Comparison of ENCODE assay signal across 8 cellular contexts in genomic region chr14:77097689-77098469, GRCh38. TPM values are rescaled to one million over a fixed set of nuclear protein-coding genes. Genes with fewer than 3 reads are reported as not detected.
DNase-seq lines count a peak whose midpoint lies in the region; ATAC-seq, FAIRE-seq and TF ChIP-seq lines count a peak whose summit lies in the region.

Gene CIPC (plus strand): TSS chr14:77098258. CDS start chr14:77105709, 7,451 bp downstream.

- peak within 1 kb of the TSS; percentile 97 for H3K27ac Mint-ChIP-seq in type B pancreatic cell

- peak; percentile 73 for TF ChIP-seq POLR2A in GM12892 (IDR thresholded peaks at IDR 0.05; ENCODE audit: low read depth, low read length)
- TF ChIP-seq POLR2A in adrenal gland (IDR thresholded peaks at IDR 0.05), result peak; percentile 75 to 79
- peak; percentile 28 to 67 for TF ChIP-seq POLR2A in heart left ventricle (IDR thresholded peaks at IDR 0.05)

- no peaks in the 10 kb centered on the region for H3K9me3 Mint-ChIP-seq in type B pancreatic cell

- H3K27ac ChIP-seq in adrenal gland (peak within 1 kb of the TSS; percentile 84 to 97 (median 96)), heart left ventricle (peak within 1 kb of the TSS; percentile 96 to 99 (median 98))

- intact Hi-C loops in adrenal gland (cut with DNase I) (no loop called here), heart left ventricle (cut with DNase I) (loop anchor here in 3 of 10 donors (2.0 to 10.0 kb wide), 4 partner anchors 21 to 383 kb away; partner anchors contain the start of gene IRF2BPL (in 1 of the 3))

- H3K4me1 ChIP-seq in adrenal gland (replicated peaks in 1 of 2) (peaks cover 28 to 46% of the 10 kb centered on the region in 2 donors), heart left ventricle (peaks cover 3 to 64% (median 44%) of the 10 kb centered on the region in 12 donors)

- peak; percentile 98 for FAIRE-seq in GM12892 (lab: Jason Lieb, UNC)

- no peaks in the 10 kb centered on the region for H3K36me3 Mint-ChIP-seq in type B pancreatic cell

- no peaks in the 10 kb centered on the region for H3K27me3 Mint-ChIP-seq in type B pancreatic cell

- H3K4me1 Mint-ChIP-seq in type B pancreatic cell (ENCODE audit: unreplicated experiment), result peaks cover 38% of the 10 kb centered on the region

- H3K9me3 ChIP-seq in adrenal gland (replicated peaks in 1 of 3), result no peaks in the 10 kb centered on the region
- no peaks in the 10 kb centered on the region for H3K9me3 ChIP-seq in heart left ventricle

- H3K4me3 ChIP-seq in adrenal gland (peak within 1 kb of the TSS; percentile 58 to 79 (median 66)), heart left ventricle (peak within 1 kb of the TSS; percentile 64 to 92 (median 74))

- WGBS in adrenal gland, 4 donors, result 0 to 1% (median 0%) methylated on average over 34 to 84 of the region's 84 CpGs
- 0 to 1% (median 0%) methylated on average over 53 to 84 of the region's 84 CpGs for WGBS in heart left ventricle, 4 donors

- TF ChIP-seq CTCF in adrenal gland (IDR thresholded peaks at IDR 0.05), result peak in 3 of 6 experiments; percentile 35 to 42 (median 41)
- no peak for TF ChIP-seq CTCF in heart left ventricle (IDR thresholded peaks at IDR 0.05)
- TF ChIP-seq CTCF in type B pancreatic cell (conservative IDR thresholded peaks at IDR 0.05), result peak; percentile 24

- H3K36me3 ChIP-seq in adrenal gland (replicated peaks in 1 of 2), result no peaks in the 10 kb centered on the region
- no peaks in the 10 kb centered on the region for H3K36me3 ChIP-seq in heart left ventricle

- no peaks in the 10 kb centered on the region for H3K27me3 ChIP-seq in adrenal gland
- no peaks in the 10 kb centered on the region for H3K27me3 ChIP-seq in heart left ventricle

- DNase-seq in GM12892 (ENCODE audit: insufficient read length) (peak; percentile 92), NCI-H146 (lab: John Stamatoyannopoulos, UW) (peak; percentile 98), T-helper 1 cell (peak; percentile 98 to 99 (median 99)), adrenal gland (peak; percentile 99 to 100 (median 100)), heart left ventricle (peak; percentile 100), pons (ENCODE audit: low spot score) (peak; percentile 99), type B pancreatic cell (ENCODE audit: extremely low spot score, unreplicated experiment) (peak; percentile 99)

- ATAC-seq in HG02852 (IDR thresholded peaks at IDR 0.05; ENCODE audit: unreplicated experiment) (peak; percentile 83), heart left ventricle (peak; percentile 89 to 96 (median 92))

- peak within 1 kb of the TSS; percentile 90 for H3K4me3 Mint-ChIP-seq in type B pancreatic cell

RNA-seq across cellular contexts. Expression of gene CIPC, which starts in this region (rescaled TPM):
- polyA plus RNA-seq in GM12892 (2012; ENCODE audit: missing spikeins), result 11.6 TPM
- total RNA-seq in adrenal gland (10 to 100 TPM; 23.2 to 48.6 (median 28.8) TPM), heart left ventricle (10 to 100 TPM; 44.5 to 85.9 (median 66.7) TPM), type B pancreatic cell (ENCODE audit: low replicate concordance) (27.2 and 34.0 TPM in 2 replicates)
- polyA plus RNA-seq in adrenal gland (10 to 100 TPM in 1 of 3 donors, 1 to 10 TPM in 2; 3.7 to 16.1 (median 5.6) TPM), heart left ventricle (10 to 100 TPM; 10.9 to 27.0 TPM)

Comparison
In these comparisons a context has a peak if more than half of its experiments do, and no peak if none do; other contexts are left out.
1. Peak in every context shown above with its lines: DNase-seq, ATAC-seq, H3K4me3 ChIP-seq and H3K27ac ChIP-seq.